18 cellular contexts compared by ENCODE assay signal in the genomic region with DNA sequence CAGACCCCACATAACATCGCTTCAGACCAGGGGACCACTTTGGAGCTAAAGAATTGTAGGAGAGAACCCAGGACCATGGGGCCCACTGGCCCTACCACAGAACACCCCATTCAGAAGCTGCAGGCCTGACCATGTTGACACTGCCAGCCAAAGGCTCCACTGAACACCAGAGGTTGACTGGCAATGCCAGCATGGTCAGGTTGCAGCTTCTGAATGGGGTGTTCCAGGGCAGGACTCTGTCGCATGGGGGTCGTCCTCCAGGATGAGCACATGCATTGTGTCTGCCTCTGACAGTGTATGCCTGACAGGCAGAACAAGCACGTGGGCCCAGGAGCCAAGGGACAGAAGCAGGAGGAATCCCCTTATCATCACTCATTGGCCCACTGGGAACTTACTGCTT. TPM values are rescaled to one million over a fixed set of nuclear protein-coding genes. Genes with fewer than 3 reads are reported as not detected.
DNase-seq lines count a peak whose midpoint lies in the region; ATAC-seq, FAIRE-seq and TF ChIP-seq lines count a peak whose summit lies in the region.
"Had no signal": no experiment of that assay in that cellular context is flagged by ENCODE, and none has a peak within 500 bp of the region (broad histone marks: within the 10 kb centered on the region; RNA-seq: fewer than 3 reads in every experiment).

No MANE protein-coding gene starts in this region.

- no peak for TF ChIP-seq CTCF in bronchial epithelial cell (IDR thresholded peaks at IDR 0.05; ENCODE audit: insufficient read depth, low read length, severe bottlenecking)

- peaks cover 4% of the 10 kb centered on the region for H3K9me3 ChIP-seq in CD8-positive, alpha-beta memory T cell (ENCODE audit: low read length)
- H3K9me3 ChIP-seq: MG63, mucosa of descending colon, neutrophil, vagina had no signal

- intact Hi-C loops in activated naive CD4-positive, alpha-beta T cell treated with anti-CD3 and anti-CD28 coated beads for 36 hours (cut with micrococcal nuclease) = no loop called here
- intact Hi-C loops in posterior vena cava (cut with DNase I) = no loop called here

- H3K27me3 ChIP-seq in CD8-positive, alpha-beta memory T cell (ENCODE audit: insufficient read depth, low read length, poor library complexity, severe bottlenecking) = no peaks in the 10 kb centered on the region
- H3K27me3 ChIP-seq in bronchial epithelial cell (ENCODE audit: control insufficient read depth, insufficient read depth, low read length) = no peaks in the 10 kb centered on the region
- H3K27me3 ChIP-seq: MG63, neutrophil, vagina had no signal

- H3K27ac ChIP-seq in CD8-positive, alpha-beta memory T cell (ENCODE audit: low read depth, low read length) = no peak overlapping the region
- H3K27ac ChIP-seq: neutrophil, vagina had no signal

- H3K9me3 Mint-ChIP-seq in activated naive CD4-positive, alpha-beta T cell treated with anti-CD3 and anti-CD28 coated beads for 36 hours = peaks cover 5% of the 10 kb centered on the region
- peaks cover 0 to 4% (median 0%) of the 10 kb centered on the region in 5 donors for H3K9me3 Mint-ChIP-seq in CD8-positive, alpha-beta memory T cell

- peak overlapping the region; percentile 57 for H3K27ac Mint-ChIP-seq in activated naive CD4-positive, alpha-beta T cell treated with anti-CD3 and anti-CD28 coated beads for 36 hours
- H3K27ac Mint-ChIP-seq in CD8-positive, alpha-beta memory T cell = peak overlapping the region; percentile 58 to 95 (median 90)

- H3K4me1 Mint-ChIP-seq in activated naive CD4-positive, alpha-beta T cell treated with anti-CD3 and anti-CD28 coated beads for 36 hours (ENCODE audit: low read depth) = peaks cover 35% of the 10 kb centered on the region
- peaks cover 42 to 59% (median 56%) of the 10 kb centered on the region in 3 donors for H3K4me1 Mint-ChIP-seq in CD8-positive, alpha-beta memory T cell

- CTCF ChIA-PET in activated naive CD4-positive, alpha-beta T cell treated with anti-CD3 and anti-CD28 coated beads for 36 hours (lab: Charles Lee) = interaction anchor here (0.7 kb wide), 1 partner anchor 94 kb away, joined by 3 read pairs; no protein-coding TSS in a partner anchor
- CTCF ChIA-PET in CD8-positive, alpha-beta memory T cell (lab: Charles Lee) = no interaction called here

- POLR2A ChIA-PET in CD8-positive, alpha-beta memory T cell (lab: Charles Lee) = no interaction called here

- H3K4me3 Mint-ChIP-seq in activated naive CD4-positive, alpha-beta T cell treated with anti-CD3 and anti-CD28 coated beads for 36 hours = no peak overlapping the region
- peak overlapping the region in 1 of 7 donors; percentile 64 for H3K4me3 Mint-ChIP-seq in CD8-positive, alpha-beta memory T cell

- peaks cover 3% of the 10 kb centered on the region for H3K36me3 Mint-ChIP-seq in activated naive CD4-positive, alpha-beta T cell treated with anti-CD3 and anti-CD28 coated beads for 36 hours (ENCODE audit: low read depth)
- H3K36me3 Mint-ChIP-seq in CD8-positive, alpha-beta memory T cell = no peaks in the 10 kb centered on the region

- H3K4me3 ChIP-seq in CD8-positive, alpha-beta memory T cell (ENCODE audit: low read length) = no peak overlapping the region
- H3K4me3 ChIP-seq in bronchial epithelial cell (ENCODE audit: low read depth, low read length) = no peak overlapping the region
- H3K4me3 ChIP-seq: heart right ventricle, MG63, mucosa of descending colon, vagina had no signal

- H3K27me3 Mint-ChIP-seq in activated naive CD4-positive, alpha-beta T cell treated with anti-CD3 and anti-CD28 coated beads for 36 hours (ENCODE audit: low read depth) = no peaks in the 10 kb centered on the region
- peaks cover 0 to 2% of the 10 kb centered on the region in 2 donors for H3K27me3 Mint-ChIP-seq in CD8-positive, alpha-beta memory T cell
- H3K27me3 Mint-ChIP-seq: IgD-negative memory B cell had no signal

- H3K36me3 ChIP-seq in CD8-positive, alpha-beta memory T cell (ENCODE audit: insufficient read depth, low read length) = no peaks in the 10 kb centered on the region
- H3K36me3 ChIP-seq in bronchial epithelial cell (ENCODE audit: control insufficient read depth, insufficient read depth, low read length) = no peaks in the 10 kb centered on the region
- H3K36me3 ChIP-seq: heart right ventricle, MG63, neutrophil, vagina had no signal

- peaks cover 36% of the 10 kb centered on the region for H3K4me1 ChIP-seq in CD8-positive, alpha-beta memory T cell (ENCODE audit: insufficient read depth, low read length)
- H3K4me1 ChIP-seq: vagina had no signal

- ATAC-seq in GM18519 (IDR thresholded peaks at IDR 0.05; ENCODE audit: low FRiP score, unreplicated experiment) (no peak), GM19351 (IDR thresholded peaks at IDR 0.05; ENCODE audit: unreplicated experiment) (no peak)
- ATAC-seq: heart right ventricle had no signal

- peak; percentile 88 for FAIRE-seq in bronchial epithelial cell (lab: Jason Lieb, UNC)
- FAIRE-seq: H54 had no signal

- DNase-seq in activated naive CD4-positive, alpha-beta T cell treated with anti-CD3 and anti-CD28 coated beads for 36 hours = no peak
- no peak for DNase-seq in activated naive CD4-positive, alpha-beta T cell (lab: John Stamatoyannopoulos, UW)
- DNase-seq in CD8-positive, alpha-beta memory T cell = no peak
- DNase-seq in bronchial epithelial cell (ENCODE audit: low read depth) = no peak
- DNase-seq in posterior vena cava (ENCODE audit: low spot score) = peak; percentile 34
- DNase-seq in NCI-H146 (lab: John Stamatoyannopoulos, UW) = no peak
- DNase-seq: heart right ventricle, MG63, NCI-H2171, NCI-H69 had no signal

RNA-seq across cellular contexts. Expression of gene DIO3, which starts 34.1 kb away (rescaled TPM):
- total RNA-seq in activated naive CD4-positive, alpha-beta T cell treated with anti-CD3 and anti-CD28 coated beads for 36 hours = not detected
- total RNA-seq in CD8-positive, alpha-beta memory T cell = not detected
- not detected for polyA plus RNA-seq in CD8-positive, alpha-beta memory T cell
- not detected in 2 replicates for total RNA-seq in bronchial epithelial cell
- 1 to 10 TPM; 6.1 to 6.2 TPM for total RNA-seq in posterior vena cava
- total RNA-seq: renal cortical epithelial cell had no signal
- polyA plus RNA-seq: IgD-negative memory B cell had no signal
